In the genomic region with DNA sequence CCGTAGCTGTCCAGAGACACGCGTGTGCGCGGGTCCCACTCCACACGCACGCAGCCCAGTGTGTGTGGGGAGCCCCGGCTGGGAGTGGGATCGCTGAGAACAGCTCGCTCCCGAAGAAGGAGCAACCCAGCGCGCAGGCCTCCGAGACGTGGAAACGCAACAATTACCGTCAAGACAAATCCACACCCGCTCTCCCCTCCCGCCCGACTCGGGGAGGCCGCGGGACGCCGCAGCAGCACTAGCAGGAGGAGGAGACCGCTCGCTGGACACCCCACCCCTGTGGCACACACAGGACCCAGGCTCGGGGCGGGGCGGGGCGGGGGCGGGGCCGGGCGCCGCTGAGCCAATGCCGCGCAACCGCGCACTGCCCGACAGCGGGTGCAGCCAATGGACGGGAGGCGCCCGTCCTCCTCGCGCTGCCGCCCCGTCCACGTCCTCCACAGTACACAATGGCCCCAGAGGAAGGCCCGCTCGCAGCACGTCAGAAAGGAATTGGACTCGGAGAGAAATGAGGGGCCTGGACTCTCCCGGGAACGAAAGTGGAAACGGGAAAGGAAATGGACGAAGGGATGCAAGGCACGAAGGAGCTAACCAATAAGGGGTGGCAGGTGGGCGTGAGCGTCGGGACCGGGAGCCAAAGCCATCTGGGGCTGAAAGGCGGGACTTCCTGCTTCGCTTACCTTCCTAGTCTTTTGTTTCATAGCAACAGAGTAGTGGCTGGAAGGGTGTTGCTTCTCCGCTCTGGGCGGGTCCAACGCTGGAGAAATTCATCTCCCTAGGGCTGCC, we compare ENCODE assay signal across 1 cellular context.
TF ChIP-seq lines count a peak whose summit lies in the region.

A gene (minus strand): TSS at position 268 of the 786 bp plus-strand sequence. CDS start 1,435 bp downstream, outside the sequence.

TF ChIP-seq in WTC11, 78 proteins besides CTCF, POLR2A, EP300 and RAD21 (continued from another document):
- TF ChIP-seq TEAD1 (CRISPR knock-in tag; IDR thresholded peaks at IDR 0.05): peak; percentile 19; the same call in 1 of the 2 replicates
- no peak for TF ChIP-seq RELA (CRISPR knock-in tag; IDR thresholded peaks at IDR 0.05; ENCODE audit: borderline replicate concordance)
- no peak for TF ChIP-seq ZNF671 (CRISPR knock-in tag; IDR thresholded peaks at IDR 0.05)
- TF ChIP-seq ZBTB21 (CRISPR knock-in tag; IDR thresholded peaks at IDR 0.05; ENCODE audit: borderline replicate concordance): no peak
- TF ChIP-seq, protein P1, sequence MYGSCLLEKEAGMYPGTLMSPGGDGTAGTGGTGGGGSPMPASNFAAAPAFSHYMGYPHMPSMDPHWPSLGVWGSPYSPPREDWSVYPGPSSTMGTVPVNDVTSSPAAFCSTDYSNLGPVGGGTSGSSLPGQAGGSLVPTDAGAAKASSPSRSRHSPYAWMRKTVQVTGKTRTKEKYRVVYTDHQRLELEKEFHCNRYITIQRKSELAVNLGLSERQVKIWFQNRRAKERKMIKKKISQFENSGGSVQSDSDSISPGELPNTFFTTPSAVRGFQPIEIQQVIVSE (CRISPR knock-in tag; IDR thresholded peaks at IDR 0.05; ENCODE audit: borderline replicate concordance): no peak
